Comparison of ENCODE assay signal across 1 cellular context in genomic region chr10:124640538-124641231, GRCh38.
TF ChIP-seq lines count a peak whose summit lies in the region.

No MANE protein-coding gene starts in this region.

TF ChIP-seq in SK-N-SH, 30 proteins besides CTCF, POLR2A, EP300 and RAD21 (continued from another document):
- TF ChIP-seq GATA2 (CRISPR knock-in tag; IDR thresholded peaks at IDR 0.05) (no peak), RXRA (IDR thresholded peaks at IDR 0.05; ENCODE audit: borderline replicate concordance, low read depth) (no peak), TEAD4 (IDR thresholded peaks at IDR 0.05; ENCODE audit: borderline replicate concordance, insufficient read depth) (no peak), SIN3A (IDR thresholded peaks at IDR 0.05; ENCODE audit: borderline replicate concordance, low read depth, low read length) (no peak), ELF1 (IDR thresholded peaks at IDR 0.05) (no peak), POLR2AphosphoS5 (IDR thresholded peaks at IDR 0.05; ENCODE audit: low read depth, low read length) (no peak), USF2 (IDR thresholded peaks at IDR 0.05; ENCODE audit: borderline replicate concordance, low read depth, low read length) (no peak)
